8 cellular contexts compared by ENCODE assay signal in genomic region chr2:54724560-54725342, GRCh38. TPM values are rescaled to one million over a fixed set of nuclear protein-coding genes. Genes with fewer than 3 reads are reported as not detected.
DNase-seq lines count a peak whose midpoint lies in the region; ATAC-seq and TF ChIP-seq lines count a peak whose summit lies in the region.

No MANE protein-coding gene starts in this region.

- H4K20me1 ChIP-seq in GM23248 (ENCODE audit: insufficient read depth), result no peaks in the 10 kb centered on the region

- DNase-seq in Ammon's horn (ENCODE audit: low spot score) (peak; percentile 15), GM23248 (peak; percentile 53), T-cell (peak in 16 of 34 experiments; percentile 2 to 33 (median 20)), memory B cell (ENCODE audit: low spot score in 2 of 2) (peak; percentile 15 to 53), tibial nerve (ENCODE audit: low spot score in 2 of 2) (no peak), NOMO-1 treated with DMSO at 0.1 percent for 48 hours (lab: John Stamatoyannopoulos, UW; ENCODE audit: unreplicated experiment) (no peak)

- H3K27ac Mint-ChIP-seq in T-cell, result no peak overlapping the region
- no peak overlapping the region for H3K27ac Mint-ChIP-seq in dendritic cell treated with granulocyte-macrophage colony-stimulating factor and Interleukin-4, amounts not matched to agents 40 ng/mL and 50 ng/mL, for 4 days
- peak overlapping the region; percentile 87 for H3K27ac Mint-ChIP-seq in memory B cell

- H3K79me2 ChIP-seq in GM23248 (ENCODE audit: insufficient read depth), result no peaks in the 10 kb centered on the region

- H3K4me3 Mint-ChIP-seq in T-cell, result peak overlapping the region; percentile 85 to 92 (median 86)
- H3K4me3 Mint-ChIP-seq in dendritic cell treated with granulocyte-macrophage colony-stimulating factor and Interleukin-4, amounts not matched to agents 40 ng/mL and 50 ng/mL, for 4 days, result peak overlapping the region; percentile 95
- H3K4me3 Mint-ChIP-seq in memory B cell, result peak overlapping the region; percentile 98

- H3K27me3 Mint-ChIP-seq in T-cell, result peaks cover 38 to 48% of the 10 kb centered on the region in 2 donors
- H3K27me3 Mint-ChIP-seq in dendritic cell treated with granulocyte-macrophage colony-stimulating factor and Interleukin-4, amounts not matched to agents 40 ng/mL and 50 ng/mL, for 4 days, result peaks cover 63% of the 10 kb centered on the region
- H3K27me3 Mint-ChIP-seq in memory B cell, result no peaks in the 10 kb centered on the region

- peaks cover 38% of the 10 kb centered on the region for H3F3A ChIP-seq in GM23248 (ENCODE audit: insufficient read depth)

- H3K4me2 ChIP-seq in GM23248 (ENCODE audit: unreplicated experiment), result peak overlapping the region; percentile 98

- peak overlapping the region; percentile 88 for H2AFZ ChIP-seq in GM23248

- ATAC-seq in T-cell (replicated peaks in 1 of 4) (no peak), memory B cell (ENCODE audit: low read depth) (no peak), HG03175 (IDR thresholded peaks at IDR 0.05; ENCODE audit: unreplicated experiment) (no peak)

- peak overlapping the region; percentile 82 for H3K4me3 ChIP-seq in GM23248
- H3K4me3 ChIP-seq in tibial nerve, result peak overlapping the region; percentile 68 to 88 (median 80)

- no peaks in the 10 kb centered on the region for H3K9me2 ChIP-seq in GM23248 (ENCODE audit: insufficient read depth)

- TF ChIP-seq POLR2A in tibial nerve (IDR thresholded peaks at IDR 0.05), result no peak

- H3K27me3 ChIP-seq in GM23248 (replicated peaks; ENCODE audit: insufficient read depth), result no peaks in the 10 kb centered on the region
- H3K27me3 ChIP-seq in tibial nerve, result peaks cover 0 to 11% of the 10 kb centered on the region in 2 donors

- POLR2A ChIA-PET in T-cell (lab: Charles Lee), result no interaction called here

- H3K4me1 Mint-ChIP-seq in T-cell, result peaks cover 15 to 23% (median 16%) of the 10 kb centered on the region in 3 donors
- peaks cover 14% of the 10 kb centered on the region for H3K4me1 Mint-ChIP-seq in dendritic cell treated with granulocyte-macrophage colony-stimulating factor and Interleukin-4, amounts not matched to agents 40 ng/mL and 50 ng/mL, for 4 days (ENCODE audit: low read depth)
- peaks cover 23% of the 10 kb centered on the region for H3K4me1 Mint-ChIP-seq in memory B cell

- no peaks in the 10 kb centered on the region for H3K36me3 ChIP-seq in GM23248 (ENCODE audit: low read depth)
- no peaks in the 10 kb centered on the region for H3K36me3 ChIP-seq in tibial nerve

- TF ChIP-seq EP300 in tibial nerve (IDR thresholded peaks at IDR 0.05), result no peak

- H3K9me3 Mint-ChIP-seq in T-cell (no peaks in the 10 kb centered on the region), memory B cell (no peaks in the 10 kb centered on the region)
- H3K9me3 Mint-ChIP-seq in dendritic cell treated with granulocyte-macrophage colony-stimulating factor and Interleukin-4, amounts not matched to agents 40 ng/mL and 50 ng/mL, for 4 days, result no peaks in the 10 kb centered on the region

- H3K36me3 Mint-ChIP-seq in T-cell (no peaks in the 10 kb centered on the region), memory B cell (no peaks in the 10 kb centered on the region)
- H3K36me3 Mint-ChIP-seq in dendritic cell treated with granulocyte-macrophage colony-stimulating factor and Interleukin-4, amounts not matched to agents 40 ng/mL and 50 ng/mL, for 4 days (ENCODE audit: low read depth), result peaks cover 12% of the 10 kb centered on the region

- H3K9ac ChIP-seq in GM23248, result peak overlapping the region; percentile 68

- in situ Hi-C loops in GM23248 (cut with MboI), result no loop called here

- no peaks in the 10 kb centered on the region for H3K9me3 ChIP-seq in GM23248 (ENCODE audit: low read depth)
- H3K9me3 ChIP-seq in tibial nerve, result no peaks in the 10 kb centered on the region

- WGBS in GM23248 (ENCODE audit: low coverage in 1 of 2, low lambda C conversion rate in 2 of 2, missing lambda C conversion rate in 2 of 2), 2 experiments, result 6 to 7% methylated on average over 75 to 76 of the region's 87 CpGs
- WGBS in tibial nerve, 2 donors, result 3 to 5% methylated on average over 24 to 36 of the region's 87 CpGs

- peaks cover 19% of the 10 kb centered on the region for H3K4me1 ChIP-seq in GM23248 (ENCODE audit: insufficient read depth)
- H3K4me1 ChIP-seq in tibial nerve, result peaks cover 0 to 22% (median 6%) of the 10 kb centered on the region in 4 donors

- intact Hi-C loops in dendritic cell treated with granulocyte-macrophage colony-stimulating factor and Interleukin-4, amounts not matched to agents 40 ng/mL and 50 ng/mL, for 4 days (cut with micrococcal nuclease), result loop anchor here (5.0 to 10.0 kb wide), 2 partner anchors 290 to 607 kb away; partner anchors contain the start of gene ACYP2

- no peak overlapping the region for H3K27ac ChIP-seq in GM23248
- no peak overlapping the region for H3K27ac ChIP-seq in tibial nerve

- TF ChIP-seq CTCF in tibial nerve (IDR thresholded peaks at IDR 0.05), result no peak

- CTCF ChIA-PET in T-cell (lab: Charles Lee), result interaction anchor here in 1 of 2 donors (1.0 kb wide), 1 partner anchor 114 kb away, joined by 3 read pairs; no protein-coding TSS in a partner anchor

RNA-seq across cellular contexts. Expression of gene EML6, which starts 1.3 kb away (rescaled TPM):
- 0.54 and 0.63 TPM in 2 replicates for total RNA-seq in GM23248 (2014; rRNA removed; shearing (Covaris generic))
- 0.49 and 0.76 TPM in 2 replicates for polyA plus RNA-seq in GM23248 (2016; fragmentation: Nextera tagmentation; extraction: Ambion mirVana)
- 1 to 10 TPM; 1.3 to 2.6 (median 1.8) TPM for total RNA-seq in T-cell
- total RNA-seq in tibial nerve, result 10 to 100 TPM in 1 of 4 donors, under 1 TPM in 3; 0.60 to 18.0 (median 0.93) TPM

Comparison
In these comparisons a context has a peak if more than half of its experiments do, and no peak if none do; other contexts are left out.
1. DNase-seq: peak in Ammon's horn (single experiment), GM23248 (single experiment) and memory B cell (2 of 2); none in tibial nerve (0 of 2) and NOMO-1 treated with DMSO at 0.1 percent for 48 hours (single experiment).
2. Peak in every context shown above with its lines, with median percentiles within 50 percentile points of each other: H3K4me3 Mint-ChIP-seq.